8 cellular contexts compared by ENCODE assay signal in genomic region chr6:28267695-28268059, GRCh38. TPM values are rescaled to one million over a fixed set of nuclear protein-coding genes. Genes with fewer than 3 reads are reported as not detected.
DNase-seq lines count a peak whose midpoint lies in the region; ATAC-seq, FAIRE-seq and TF ChIP-seq lines count a peak whose summit lies in the region.

No MANE protein-coding gene starts in this region.

- H3K4me3 ChIP-seq in AG04450 (ENCODE audit: low read depth, low read length) (peak overlapping the region; percentile 75), MG63 (peak overlapping the region; percentile 71), endothelial cell of umbilical vein (replicated peaks in 1 of 3; ENCODE audit: insufficient read depth in 1 of 3, low read depth in 1 of 3, low read length in 3 of 3) (peak overlapping the region; percentile 73 to 96 (median 85)), neural progenitor cell (peak overlapping the region; percentile 70)

- TF ChIP-seq CTCF in AG04450 (IDR thresholded peaks at IDR 0.05; ENCODE audit: low read depth, low read length) (no peak), endothelial cell of umbilical vein (IDR thresholded peaks at IDR 0.05; ENCODE audit: extremely low read depth in 1 of 2, insufficient read depth in 1 of 2, low read depth in 1 of 2, low read length in 2 of 2) (no peak), neural progenitor cell (IDR thresholded peaks at IDR 0.05) (no peak), chondrocyte (IDR thresholded peaks at IDR 0.05) (no peak)

- FAIRE-seq in endothelial cell of umbilical vein (lab: Jason Lieb, UNC), result no peak

- H3K9me3 ChIP-seq in AG04450 (ENCODE audit: control insufficient read depth, insufficient read depth, low read length) (no peaks in the 10 kb centered on the region), MG63 (peaks cover 2% of the 10 kb centered on the region), endothelial cell of umbilical vein (replicated peaks; ENCODE audit: control insufficient read depth, insufficient read depth, low read length) (no peaks in the 10 kb centered on the region), neural progenitor cell (ENCODE audit: low read depth) (no peaks in the 10 kb centered on the region)

- BruUV-seq in endothelial cell of umbilical vein (replicated peaks; lab: Mats Ljungman, UMichigan), result no TSS peak

- H4K20me1 ChIP-seq in endothelial cell of umbilical vein (replicated peaks; ENCODE audit: control insufficient read depth, extremely low read depth, insufficient read depth, low read length) (no peaks in the 10 kb centered on the region), neural progenitor cell (ENCODE audit: low read depth) (no peaks in the 10 kb centered on the region)

- H3K79me2 ChIP-seq in endothelial cell of umbilical vein (ENCODE audit: control insufficient read depth, insufficient read depth, low read length) (peaks cover 12% of the 10 kb centered on the region), neural progenitor cell (ENCODE audit: low read depth) (peaks cover 43% of the 10 kb centered on the region)

- H3K36me3 ChIP-seq in MG63 (peaks cover 5% of the 10 kb centered on the region; the same call in 1 of the 2 replicates), endothelial cell of umbilical vein (ENCODE audit: control insufficient read depth in 2 of 2, extremely low read depth in 1 of 2, insufficient read depth in 2 of 2, low read length in 2 of 2) (peaks cover 5 to 7% of the 10 kb centered on the region in 2 experiments), neural progenitor cell (peaks cover 3% of the 10 kb centered on the region)

- H3K4me3 Mint-ChIP-seq in neural progenitor cell (no peak overlapping the region), chondrocyte (ENCODE audit: unreplicated experiment) (no peak overlapping the region)

- no peak for TF ChIP-seq POLR2A in endothelial cell of umbilical vein (IDR thresholded peaks at IDR 0.05; ENCODE audit: low read depth, low read length)

- CTCF ChIA-PET in AG04450 (lab: Charles Lee) (interaction anchor here (1.4 to 4.3 kb wide), 2 partner anchors 88 to 116 kb away, joined by 4 to 28 read pairs; no protein-coding TSS in a partner anchor), endothelial cell of umbilical vein (lab: Charles Lee) (interaction anchor here (0.7 to 2.4 kb wide), 8 partner anchors 9 to 126 kb away, joined by 3 to 17 read pairs (median 4); partner anchors contain the start of genes PGBD1, ZKSCAN4 and ZKSCAN8)

- H2AFZ ChIP-seq in endothelial cell of umbilical vein (ENCODE audit: low read depth, low read length), result peak overlapping the region; percentile 74
- H2AFZ ChIP-seq in neural progenitor cell (replicated peaks), result peak overlapping the region; percentile 80

- peaks cover 2% of the 10 kb centered on the region for H3K9me1 ChIP-seq in endothelial cell of umbilical vein (replicated peaks; ENCODE audit: control insufficient read depth, extremely low read depth, insufficient read depth, low read length)

- H3K27me3 Mint-ChIP-seq in neural progenitor cell (ENCODE audit: insufficient read depth, low read depth) (peaks cover 2% of the 10 kb centered on the region), chondrocyte (ENCODE audit: low read depth) (no peaks in the 10 kb centered on the region)

- H3K27me3 ChIP-seq in AG04450 (ENCODE audit: control insufficient read depth, insufficient read depth, low read length) (no peaks in the 10 kb centered on the region), MG63 (no peaks in the 10 kb centered on the region), endothelial cell of umbilical vein (ENCODE audit: control insufficient read depth in 2 of 2, insufficient read depth in 2 of 2, low read length in 2 of 2) (peaks cover 0 to 3% of the 10 kb centered on the region in 2 experiments), neural progenitor cell (peaks cover 26% of the 10 kb centered on the region)

- H3K27ac ChIP-seq in AG04450 (ENCODE audit: low read depth, low read length), result peak overlapping the region; percentile 88
- peak overlapping the region; percentile 71 for H3K27ac ChIP-seq in endothelial cell of umbilical vein (ENCODE audit: insufficient read depth, low read depth, low read length)
- H3K27ac ChIP-seq in neural progenitor cell, result no peak overlapping the region

- no peak for DNase-seq in AG04450 (ENCODE audit: low read depth, low spot score)
- no peak for DNase-seq in MG63
- DNase-seq in endothelial cell of umbilical vein (ENCODE audit: low read depth, low spot score), result no peak
- no peak for DNase-seq in neural progenitor cell (ENCODE audit: low spot score)
- DNase-seq in chondrocyte (ENCODE audit: low spot score), result no peak
- no peak for DNase-seq in central memory CD4-positive, alpha-beta T cell
- DNase-seq in nucleus accumbens (lab: John Stamatoyannopoulos, UW), result no peak

- peaks cover 35% of the 10 kb centered on the region for H3K4me1 ChIP-seq in endothelial cell of umbilical vein (ENCODE audit: control insufficient read depth, extremely low read depth, insufficient read depth, low read length)
- H3K4me1 ChIP-seq in neural progenitor cell, result peaks cover 14% of the 10 kb centered on the region

- H3K4me2 ChIP-seq in endothelial cell of umbilical vein (ENCODE audit: insufficient read depth, low read length) (peak overlapping the region; percentile 97), neural progenitor cell (peak overlapping the region; percentile 89)

- H3K27ac Mint-ChIP-seq in neural progenitor cell (no peak overlapping the region), chondrocyte (ENCODE audit: unreplicated experiment) (no peak overlapping the region)

- ATAC-seq in HG03439 (IDR thresholded peaks at IDR 0.05; ENCODE audit: unreplicated experiment), result no peak

- H3K4me1 Mint-ChIP-seq in neural progenitor cell (peaks cover 2% of the 10 kb centered on the region), chondrocyte (ENCODE audit: low read depth) (peaks cover 18% of the 10 kb centered on the region)

- H3F3A ChIP-seq in neural progenitor cell (ENCODE audit: low read depth), result no peaks in the 10 kb centered on the region

- H3K9me3 Mint-ChIP-seq in neural progenitor cell (no peaks in the 10 kb centered on the region), chondrocyte (ENCODE audit: low read depth) (no peaks in the 10 kb centered on the region)

- peaks cover 4% of the 10 kb centered on the region for H3K36me3 Mint-ChIP-seq in neural progenitor cell
- peaks cover 7% of the 10 kb centered on the region for H3K36me3 Mint-ChIP-seq in chondrocyte (ENCODE audit: low read depth)

- intact Hi-C loops in endothelial cell of umbilical vein (cut with micrococcal nuclease), result loop anchor here (1.0 to 2.0 kb wide), 7 partner anchors 13 to 143 kb away; partner anchors contain the start of genes PGBD1, ZKSCAN3, ZKSCAN4 and ZSCAN16

- H3K9ac ChIP-seq in endothelial cell of umbilical vein (replicated peaks; ENCODE audit: extremely low read depth, insufficient read depth, low read length) (peak overlapping the region; percentile 93), neural progenitor cell (peak overlapping the region; percentile 80)

- dilution Hi-C loops in endothelial cell of umbilical vein (cut with MboI; ENCODE audit: extremely low pct_ligation_motif_present, low sequenced_read_pairs), result no loop called here

- POLR2A ChIA-PET in AG04450 (lab: Yijun Ruan, JAX) (interaction anchor here (0.6 to 2.3 kb wide), 6 partner anchors 14 to 1719 kb away, joined by 3 to 14 read pairs (median 6); partner anchors contain the start of genes PGBD1, ZKSCAN3, ZKSCAN4 and ZKSCAN8), endothelial cell of umbilical vein (lab: Charles Lee) (interaction anchor here (1.1 to 2.5 kb wide), 7 partner anchors 14 to 126 kb away, joined by 3 to 13 read pairs (median 6); partner anchors contain the start of genes PGBD1, ZKSCAN4, ZKSCAN8 and ZSCAN31)

RNA-seq across cellular contexts. Expression of gene ZSCAN26, which starts 0.7 kb away (rescaled TPM):
- 17.9 and 24.0 TPM in 2 replicates for polyA plus RNA-seq in AG04450 (2011; rRNA removed)
- 22.8 and 24.3 TPM in 2 replicates for polyA minus RNA-seq in AG04450 (2011; rRNA and poly(A)+ RNA removed)
- 9.2 and 20.0 TPM in 2 replicates for total RNA-seq in MG63 (2014; rRNA removed; shearing (Covaris generic); ENCODE audit: low replicate concordance)
- total RNA-seq in endothelial cell of umbilical vein, result 12.7 and 14.1 TPM in 2 replicates
- 11.2 and 12.8 TPM in 2 replicates for polyA plus RNA-seq in endothelial cell of umbilical vein
- polyA plus RNA-seq in endothelial cell of umbilical vein (2011; cell fraction: cytosol; rRNA removed), result 14.4 and 15.3 TPM in 2 replicates
- 57.4 and 65.5 TPM in 2 replicates for polyA plus RNA-seq in endothelial cell of umbilical vein (2011; cell fraction: nucleus; rRNA removed)
- 9.8 and 10.3 TPM in 2 replicates for polyA plus RNA-seq in endothelial cell of umbilical vein (2012)
- 19.4 and 21.0 TPM in 2 replicates for polyA minus RNA-seq in endothelial cell of umbilical vein
- 3.5 TPM for polyA minus RNA-seq in endothelial cell of umbilical vein (2011; cell fraction: cytosol; rRNA and poly(A)+ RNA removed)
- 23.6 and 27.2 TPM in 2 replicates for polyA minus RNA-seq in endothelial cell of umbilical vein (2011; cell fraction: nucleus; rRNA and poly(A)+ RNA removed)
- 36.8 and 40.5 TPM in 2 replicates for total RNA-seq in neural progenitor cell (ENCODE audit: low replicate concordance)
- total RNA-seq in chondrocyte, result 12.6 to 18.9 TPM (median 14.8 TPM) in 3 replicates

RNA-seq across cellular contexts. Expression of gene NKAPL, which starts 8.6 kb away (rescaled TPM):
- polyA plus RNA-seq in AG04450 (2011; rRNA removed) (0.52 TPM in 2 replicates), endothelial cell of umbilical vein (0.53 and 0.72 TPM in 2 replicates)
- polyA minus RNA-seq in AG04450 (2011; rRNA and poly(A)+ RNA removed), result 0.18 and 0.26 TPM in 2 replicates
- total RNA-seq in MG63 (2014; rRNA removed; shearing (Covaris generic); ENCODE audit: low replicate concordance), result not detected in 2 replicates
- total RNA-seq in endothelial cell of umbilical vein (1.1 and 1.6 TPM in 2 replicates), neural progenitor cell (ENCODE audit: low replicate concordance) (not detected in 2 replicates), chondrocyte (not detected in 3 replicates)
- 0.75 and 0.78 TPM in 2 replicates for polyA plus RNA-seq in endothelial cell of umbilical vein (2011; cell fraction: cytosol; rRNA removed)
- polyA plus RNA-seq in endothelial cell of umbilical vein (2011; cell fraction: nucleus; rRNA removed), result 0.24 and 0.29 TPM in 2 replicates
- 0.61 and 1.2 TPM in 2 replicates for polyA plus RNA-seq in endothelial cell of umbilical vein (2012)
- 0.17 and 0.96 TPM in 2 replicates for polyA minus RNA-seq in endothelial cell of umbilical vein
- not detected for polyA minus RNA-seq in endothelial cell of umbilical vein (2011; cell fraction: cytosol; rRNA and poly(A)+ RNA removed)
- 0.43 and 0.53 TPM in 2 replicates for polyA minus RNA-seq in endothelial cell of umbilical vein (2011; cell fraction: nucleus; rRNA and poly(A)+ RNA removed)

RNA-seq across cellular contexts. Expression of gene PGBD1, which starts 13.7 kb away (rescaled TPM):
- polyA plus RNA-seq in AG04450 (2011; rRNA removed) (5.6 and 7.2 TPM in 2 replicates), endothelial cell of umbilical vein (3.4 and 4.2 TPM in 2 replicates)
- polyA minus RNA-seq in AG04450 (2011; rRNA and poly(A)+ RNA removed), result 5.4 and 5.8 TPM in 2 replicates
- 4.6 and 9.3 TPM in 2 replicates for total RNA-seq in MG63 (2014; rRNA removed; shearing (Covaris generic); ENCODE audit: low replicate concordance)
- total RNA-seq in endothelial cell of umbilical vein (9.6 and 10.1 TPM in 2 replicates), neural progenitor cell (ENCODE audit: low replicate concordance) (13.6 and 13.8 TPM in 2 replicates), chondrocyte (7.6 to 9.9 TPM (median 8.5 TPM) in 3 replicates)
- 6.4 and 6.9 TPM in 2 replicates for polyA plus RNA-seq in endothelial cell of umbilical vein (2011; cell fraction: cytosol; rRNA removed)
- 9.4 and 10.7 TPM in 2 replicates for polyA plus RNA-seq in endothelial cell of umbilical vein (2011; cell fraction: nucleus; rRNA removed)
- polyA plus RNA-seq in endothelial cell of umbilical vein (2012), result 5.8 and 9.4 TPM in 2 replicates
- polyA minus RNA-seq in endothelial cell of umbilical vein, result 4.2 and 6.1 TPM in 2 replicates
- 3.0 TPM for polyA minus RNA-seq in endothelial cell of umbilical vein (2011; cell fraction: cytosol; rRNA and poly(A)+ RNA removed)
- 2.9 and 3.4 TPM in 2 replicates for polyA minus RNA-seq in endothelial cell of umbilical vein (2011; cell fraction: nucleus; rRNA and poly(A)+ RNA removed)

RNA-seq across cellular contexts. Expression of gene ZKSCAN4, which starts 15.6 kb away (rescaled TPM):
- polyA plus RNA-seq in AG04450 (2011; rRNA removed) (3.7 and 4.7 TPM in 2 replicates), endothelial cell of umbilical vein (1.0 and 1.3 TPM in 2 replicates)
- polyA minus RNA-seq in AG04450 (2011; rRNA and poly(A)+ RNA removed), result 4.0 and 5.6 TPM in 2 replicates
- 0.59 and 2.6 TPM in 2 replicates for total RNA-seq in MG63 (2014; rRNA removed; shearing (Covaris generic); ENCODE audit: low replicate concordance)
- total RNA-seq in endothelial cell of umbilical vein (3.6 and 4.1 TPM in 2 replicates), neural progenitor cell (ENCODE audit: low replicate concordance) (5.9 and 9.8 TPM in 2 replicates), chondrocyte (4.8 to 7.1 TPM (median 5.1 TPM) in 3 replicates)
- polyA plus RNA-seq in endothelial cell of umbilical vein (2011; cell fraction: cytosol; rRNA removed), result 1.8 and 2.0 TPM in 2 replicates
- polyA plus RNA-seq in endothelial cell of umbilical vein (2011; cell fraction: nucleus; rRNA removed), result 2.2 and 2.4 TPM in 2 replicates
- polyA plus RNA-seq in endothelial cell of umbilical vein (2012), result 2.3 and 3.3 TPM in 2 replicates
- 1.8 and 2.1 TPM in 2 replicates for polyA minus RNA-seq in endothelial cell of umbilical vein
- 2.9 TPM for polyA minus RNA-seq in endothelial cell of umbilical vein (2011; cell fraction: cytosol; rRNA and poly(A)+ RNA removed)
- 1.6 TPM in 2 replicates for polyA minus RNA-seq in endothelial cell of umbilical vein (2011; cell fraction: nucleus; rRNA and poly(A)+ RNA removed)

RNA-seq across cellular contexts. Expression of gene ZSCAN9, which starts 42.6 kb away (rescaled TPM):
- polyA plus RNA-seq in AG04450 (2011; rRNA removed) (14.8 and 18.2 TPM in 2 replicates), endothelial cell of umbilical vein (10.5 and 11.7 TPM in 2 replicates)
- polyA minus RNA-seq in AG04450 (2011; rRNA and poly(A)+ RNA removed), result 14.4 and 18.7 TPM in 2 replicates
- 3.1 and 6.8 TPM in 2 replicates for total RNA-seq in MG63 (2014; rRNA removed; shearing (Covaris generic); ENCODE audit: low replicate concordance)
- total RNA-seq in endothelial cell of umbilical vein (18.0 and 18.6 TPM in 2 replicates), neural progenitor cell (ENCODE audit: low replicate concordance) (34.6 and 34.7 TPM in 2 replicates), chondrocyte (12.1 to 13.0 TPM (median 12.8 TPM) in 3 replicates)
- polyA plus RNA-seq in endothelial cell of umbilical vein (2011; cell fraction: cytosol; rRNA removed), result 11.5 and 13.2 TPM in 2 replicates
- polyA plus RNA-seq in endothelial cell of umbilical vein (2011; cell fraction: nucleus; rRNA removed), result 30.0 and 36.8 TPM in 2 replicates
- polyA plus RNA-seq in endothelial cell of umbilical vein (2012), result 10.9 and 12.6 TPM in 2 replicates
- polyA minus RNA-seq in endothelial cell of umbilical vein, result 19.1 and 19.7 TPM in 2 replicates
- polyA minus RNA-seq in endothelial cell of umbilical vein (2011; cell fraction: cytosol; rRNA and poly(A)+ RNA removed), result 6.1 TPM
- 26.8 and 32.7 TPM in 2 replicates for polyA minus RNA-seq in endothelial cell of umbilical vein (2011; cell fraction: nucleus; rRNA and poly(A)+ RNA removed)
